Comparison of ENCODE assay signal across 11 cellular contexts in the genomic region with DNA sequence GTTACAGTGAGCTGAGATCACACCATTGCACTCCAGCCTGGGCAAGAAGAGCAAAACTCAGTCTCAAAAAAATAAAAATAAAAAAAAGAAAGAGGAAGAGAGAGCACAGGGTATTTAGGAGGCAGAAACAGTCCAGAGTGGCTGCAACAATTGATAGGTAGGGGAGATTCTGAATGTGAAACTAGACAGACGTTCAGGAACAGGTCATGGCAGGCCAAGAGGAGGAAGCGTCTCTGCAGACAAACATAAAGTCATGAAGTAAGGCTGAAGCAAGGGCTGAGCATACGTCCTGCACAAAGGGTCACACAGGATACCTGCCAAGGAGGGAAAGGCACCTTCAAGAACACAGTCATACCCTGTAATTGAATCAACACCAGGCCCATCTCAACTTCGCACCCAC.
DNase-seq lines count a peak whose midpoint lies in the region; ATAC-seq, FAIRE-seq and TF ChIP-seq lines count a peak whose summit lies in the region.
"Had no signal": no experiment of that assay in that cellular context is flagged by ENCODE, and none has a peak within 500 bp of the region (broad histone marks: within the 10 kb centered on the region; RNA-seq: fewer than 3 reads in every experiment).

No MANE protein-coding gene starts in this region.

- no peak for TF ChIP-seq POLR2A in GM12891 (IDR thresholded peaks at IDR 0.05; ENCODE audit: low read depth, low read length)

- no peaks in the 10 kb centered on the region for H3K9me3 Mint-ChIP-seq in osteocyte (ENCODE audit: unreplicated experiment)

- no peaks in the 10 kb centered on the region for H3K27me3 Mint-ChIP-seq in osteocyte (ENCODE audit: unreplicated experiment)

- peak; percentile 94 for FAIRE-seq in GM12891 (lab: Jason Lieb, UNC)

- H3K36me3 Mint-ChIP-seq in osteocyte (ENCODE audit: unreplicated experiment): no peaks in the 10 kb centered on the region

- peaks cover 11% of the 10 kb centered on the region for H3K4me1 Mint-ChIP-seq in osteocyte (ENCODE audit: unreplicated experiment)

- no peak for TF ChIP-seq CTCF in osteocyte (IDR thresholded peaks at IDR 0.05)

- H3K27ac Mint-ChIP-seq in osteocyte (ENCODE audit: unreplicated experiment): no peak overlapping the region

- DNase-seq in GM12891 (ENCODE audit: insufficient read length, low spot score): peak; percentile 35
- DNase-seq in OCI-M1 (lab: John Stamatoyannopoulos, UW): peak; percentile 10
- no peak for DNase-seq in nucleus accumbens (lab: John Stamatoyannopoulos, UW)
- no peak for DNase-seq in AML-193 (lab: John Stamatoyannopoulos, UW)
- no peak for DNase-seq in NCI-H748 (lab: John Stamatoyannopoulos, UW; ENCODE audit: unreplicated experiment)
- DNase-seq in osteocyte (ENCODE audit: extremely low spot score, unreplicated experiment): no peak
- DNase-seq: esophagus squamous epithelium, NCI-H187 treated with DMSO at 0.1 percent for 48 hours had no signal

- ATAC-seq in GM19467 (IDR thresholded peaks at IDR 0.05; ENCODE audit: unreplicated experiment) (peak; percentile 73), HG03025 (IDR thresholded peaks at IDR 0.05; ENCODE audit: low FRiP score, unreplicated experiment) (peak; percentile 72)
- ATAC-seq: left lobe of liver had no signal

- H3K4me3 Mint-ChIP-seq in osteocyte (ENCODE audit: unreplicated experiment): no peak overlapping the region

TF ChIP-seq in GM12891, 5 proteins besides CTCF, POLR2A, EP300 and RAD21:
- no peak for TF ChIP-seq PAX5 (IDR thresholded peaks at IDR 0.05; ENCODE audit: insufficient read depth, low read length, severe bottlenecking)
- no peak for TF ChIP-seq POU2F2 (IDR thresholded peaks at IDR 0.05; ENCODE audit: low read depth, low read length)
- no peak for TF ChIP-seq POLR2AphosphoS5 (IDR thresholded peaks at IDR 0.05; ENCODE audit: low read depth, low read length)
- TF ChIP-seq SPI1 (IDR thresholded peaks at IDR 0.05; ENCODE audit: low read depth, low read length): peak; percentile 69
- TF ChIP-seq TAF1 (IDR thresholded peaks at IDR 0.05; ENCODE audit: low read depth, low read length): no peak

Comparison
In these comparisons a context has a peak if more than half of its experiments do, and no peak if none do; other contexts are left out.
1. DNase-seq: peak in GM12891 (single experiment) and OCI-M1 (single experiment); none in nucleus accumbens (0 of 56), AML-193 (0 of 2), NCI-H748 (single experiment) and osteocyte (single experiment).